ENCODE assay signal across 1 cellular context in the genomic region with DNA sequence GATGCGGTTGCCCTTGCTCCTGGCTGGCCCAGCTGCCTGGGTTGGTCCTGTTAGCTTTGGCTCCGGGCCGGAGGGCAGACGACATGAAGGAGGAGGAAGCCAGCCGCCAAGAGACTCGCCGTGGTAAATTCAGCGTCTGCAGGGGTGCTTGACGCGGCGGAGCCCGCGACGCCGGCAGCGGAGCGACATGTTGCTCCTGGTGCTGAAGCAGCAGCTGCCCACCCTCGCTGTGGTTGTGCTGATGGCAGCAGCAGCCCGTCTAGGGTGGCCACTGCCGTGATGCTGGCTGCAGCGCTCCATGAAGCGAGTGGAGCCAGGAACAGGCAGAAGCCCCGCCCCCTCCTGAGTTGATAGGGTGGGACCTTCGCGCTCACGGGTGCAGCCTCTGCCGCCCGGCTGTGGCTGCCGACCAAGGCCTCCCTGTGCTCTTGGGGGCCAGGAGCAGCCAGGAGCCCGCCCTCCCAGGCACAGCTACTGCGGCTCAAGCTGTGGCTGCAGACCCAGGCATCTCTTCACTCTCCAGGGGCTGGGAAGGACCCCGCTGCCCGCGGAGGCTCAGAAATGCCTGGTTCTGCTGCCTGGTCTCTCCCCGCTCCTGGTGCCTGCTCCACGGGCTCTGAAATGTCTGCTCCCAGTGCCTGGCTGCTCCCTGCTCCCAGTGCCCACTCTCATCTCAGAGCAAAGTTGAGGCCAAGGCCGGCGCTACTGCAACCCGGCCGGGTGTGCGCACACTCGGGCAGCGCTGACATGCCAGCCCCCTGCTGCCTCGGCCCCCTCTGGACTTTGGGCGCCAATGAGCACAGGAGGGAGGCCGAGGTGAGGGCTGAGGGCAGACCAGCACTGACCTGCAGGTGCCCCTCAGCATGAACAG.
TF ChIP-seq lines count a peak whose summit lies in the region.

No MANE protein-coding gene starts in this region.

TF ChIP-seq in WTC11, 78 proteins besides CTCF, POLR2A, EP300 and RAD21 (continued from another document and continues in another):
- TF ChIP-seq SMAD4 (CRISPR knock-in tag; IDR thresholded peaks at IDR 0.05), result no peak
- TF ChIP-seq, protein P1, sequence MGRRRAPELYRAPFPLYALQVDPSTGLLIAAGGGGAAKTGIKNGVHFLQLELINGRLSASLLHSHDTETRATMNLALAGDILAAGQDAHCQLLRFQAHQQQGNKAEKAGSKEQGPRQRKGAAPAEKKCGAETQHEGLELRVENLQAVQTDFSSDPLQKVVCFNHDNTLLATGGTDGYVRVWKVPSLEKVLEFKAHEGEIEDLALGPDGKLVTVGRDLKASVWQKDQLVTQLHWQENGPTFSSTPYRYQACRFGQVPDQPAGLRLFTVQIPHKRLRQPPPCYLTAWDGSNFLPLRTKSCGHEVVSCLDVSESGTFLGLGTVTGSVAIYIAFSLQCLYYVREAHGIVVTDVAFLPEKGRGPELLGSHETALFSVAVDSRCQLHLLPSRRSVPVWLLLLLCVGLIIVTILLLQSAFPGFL (CRISPR knock-in tag; IDR thresholded peaks at IDR 0.05; ENCODE audit: borderline replicate concordance), result no peak
- TF ChIP-seq ZBTB21 (CRISPR knock-in tag; IDR thresholded peaks at IDR 0.05; ENCODE audit: borderline replicate concordance), result no peak
- TF ChIP-seq, protein P2, sequence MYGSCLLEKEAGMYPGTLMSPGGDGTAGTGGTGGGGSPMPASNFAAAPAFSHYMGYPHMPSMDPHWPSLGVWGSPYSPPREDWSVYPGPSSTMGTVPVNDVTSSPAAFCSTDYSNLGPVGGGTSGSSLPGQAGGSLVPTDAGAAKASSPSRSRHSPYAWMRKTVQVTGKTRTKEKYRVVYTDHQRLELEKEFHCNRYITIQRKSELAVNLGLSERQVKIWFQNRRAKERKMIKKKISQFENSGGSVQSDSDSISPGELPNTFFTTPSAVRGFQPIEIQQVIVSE (CRISPR knock-in tag; IDR thresholded peaks at IDR 0.05; ENCODE audit: borderline replicate concordance), result no peak
- TF ChIP-seq ZNF263 (CRISPR knock-in tag; IDR thresholded peaks at IDR 0.05; ENCODE audit: low read depth), result no peak
- TF ChIP-seq USF1 (CRISPR knock-in tag; IDR thresholded peaks at IDR 0.05), result no peak
- TF ChIP-seq MYBL2 (CRISPR knock-in tag; IDR thresholded peaks at IDR 0.05), result 0 out of 2 replicates have a peak, but pooled peaks have one; percentile 65
- TF ChIP-seq ATF1 (CRISPR knock-in tag; IDR thresholded peaks at IDR 0.05), result no peak
- TF ChIP-seq SP1 (CRISPR knock-in tag; conservative IDR thresholded peaks at IDR 0.05), result peak; percentile 65; the same call in 1 of the 2 replicates
- no peak for TF ChIP-seq ZNF532 (CRISPR knock-in tag; IDR thresholded peaks at IDR 0.05; ENCODE audit: borderline replicate concordance)
- TF ChIP-seq ZNF396 (CRISPR knock-in tag; IDR thresholded peaks at IDR 0.05; ENCODE audit: borderline replicate concordance), result no peak
- TF ChIP-seq ZNF317 (CRISPR knock-in tag; IDR thresholded peaks at IDR 0.05; ENCODE audit: borderline replicate concordance, low read depth), result no peak
- TF ChIP-seq MXD4 (CRISPR knock-in tag; IDR thresholded peaks at IDR 0.05; ENCODE audit: borderline replicate concordance), result no peak
- no peak for TF ChIP-seq PRDM15 (CRISPR knock-in tag; IDR thresholded peaks at IDR 0.05)
- TF ChIP-seq, protein P3, sequence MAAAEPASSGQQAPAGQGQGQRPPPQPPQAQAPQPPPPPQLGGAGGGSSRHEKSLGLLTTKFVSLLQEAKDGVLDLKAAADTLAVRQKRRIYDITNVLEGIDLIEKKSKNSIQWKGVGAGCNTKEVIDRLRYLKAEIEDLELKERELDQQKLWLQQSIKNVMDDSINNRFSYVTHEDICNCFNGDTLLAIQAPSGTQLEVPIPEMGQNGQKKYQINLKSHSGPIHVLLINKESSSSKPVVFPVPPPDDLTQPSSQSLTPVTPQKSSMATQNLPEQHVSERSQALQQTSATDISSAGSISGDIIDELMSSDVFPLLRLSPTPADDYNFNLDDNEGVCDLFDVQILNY (CRISPR knock-in tag; IDR thresholded peaks at IDR 0.05), result peak; percentile 69
- TF ChIP-seq, protein P4, sequence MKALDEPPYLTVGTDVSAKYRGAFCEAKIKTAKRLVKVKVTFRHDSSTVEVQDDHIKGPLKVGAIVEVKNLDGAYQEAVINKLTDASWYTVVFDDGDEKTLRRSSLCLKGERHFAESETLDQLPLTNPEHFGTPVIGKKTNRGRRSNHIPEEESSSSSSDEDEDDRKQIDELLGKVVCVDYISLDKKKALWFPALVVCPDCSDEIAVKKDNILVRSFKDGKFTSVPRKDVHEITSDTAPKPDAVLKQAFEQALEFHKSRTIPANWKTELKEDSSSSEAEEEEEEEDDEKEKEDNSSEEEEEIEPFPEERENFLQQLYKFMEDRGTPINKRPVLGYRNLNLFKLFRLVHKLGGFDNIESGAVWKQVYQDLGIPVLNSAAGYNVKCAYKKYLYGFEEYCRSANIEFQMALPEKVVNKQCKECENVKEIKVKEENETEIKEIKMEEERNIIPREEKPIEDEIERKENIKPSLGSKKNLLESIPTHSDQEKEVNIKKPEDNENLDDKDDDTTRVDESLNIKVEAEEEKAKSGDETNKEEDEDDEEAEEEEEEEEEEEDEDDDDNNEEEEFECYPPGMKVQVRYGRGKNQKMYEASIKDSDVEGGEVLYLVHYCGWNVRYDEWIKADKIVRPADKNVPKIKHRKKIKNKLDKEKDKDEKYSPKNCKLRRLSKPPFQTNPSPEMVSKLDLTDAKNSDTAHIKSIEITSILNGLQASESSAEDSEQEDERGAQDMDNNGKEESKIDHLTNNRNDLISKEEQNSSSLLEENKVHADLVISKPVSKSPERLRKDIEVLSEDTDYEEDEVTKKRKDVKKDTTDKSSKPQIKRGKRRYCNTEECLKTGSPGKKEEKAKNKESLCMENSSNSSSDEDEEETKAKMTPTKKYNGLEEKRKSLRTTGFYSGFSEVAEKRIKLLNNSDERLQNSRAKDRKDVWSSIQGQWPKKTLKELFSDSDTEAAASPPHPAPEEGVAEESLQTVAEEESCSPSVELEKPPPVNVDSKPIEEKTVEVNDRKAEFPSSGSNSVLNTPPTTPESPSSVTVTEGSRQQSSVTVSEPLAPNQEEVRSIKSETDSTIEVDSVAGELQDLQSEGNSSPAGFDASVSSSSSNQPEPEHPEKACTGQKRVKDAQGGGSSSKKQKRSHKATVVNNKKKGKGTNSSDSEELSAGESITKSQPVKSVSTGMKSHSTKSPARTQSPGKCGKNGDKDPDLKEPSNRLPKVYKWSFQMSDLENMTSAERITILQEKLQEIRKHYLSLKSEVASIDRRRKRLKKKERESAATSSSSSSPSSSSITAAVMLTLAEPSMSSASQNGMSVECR (CRISPR knock-in tag; IDR thresholded peaks at IDR 0.05; ENCODE audit: borderline replicate concordance), result 0 out of 2 replicates have a peak, but pooled peaks have one; percentile 66
- peak; percentile 91 for TF ChIP-seq HMGXB4 (CRISPR knock-in tag; IDR thresholded peaks at IDR 0.05)
- TF ChIP-seq, protein P5, sequence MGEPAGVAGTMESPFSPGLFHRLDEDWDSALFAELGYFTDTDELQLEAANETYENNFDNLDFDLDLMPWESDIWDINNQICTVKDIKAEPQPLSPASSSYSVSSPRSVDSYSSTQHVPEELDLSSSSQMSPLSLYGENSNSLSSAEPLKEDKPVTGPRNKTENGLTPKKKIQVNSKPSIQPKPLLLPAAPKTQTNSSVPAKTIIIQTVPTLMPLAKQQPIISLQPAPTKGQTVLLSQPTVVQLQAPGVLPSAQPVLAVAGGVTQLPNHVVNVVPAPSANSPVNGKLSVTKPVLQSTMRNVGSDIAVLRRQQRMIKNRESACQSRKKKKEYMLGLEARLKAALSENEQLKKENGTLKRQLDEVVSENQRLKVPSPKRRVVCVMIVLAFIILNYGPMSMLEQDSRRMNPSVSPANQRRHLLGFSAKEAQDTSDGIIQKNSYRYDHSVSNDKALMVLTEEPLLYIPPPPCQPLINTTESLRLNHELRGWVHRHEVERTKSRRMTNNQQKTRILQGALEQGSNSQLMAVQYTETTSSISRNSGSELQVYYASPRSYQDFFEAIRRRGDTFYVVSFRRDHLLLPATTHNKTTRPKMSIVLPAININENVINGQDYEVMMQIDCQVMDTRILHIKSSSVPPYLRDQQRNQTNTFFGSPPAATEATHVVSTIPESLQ (CRISPR knock-in tag; IDR thresholded peaks at IDR 0.05), result no peak
- TF ChIP-seq SMAD3 (CRISPR knock-in tag; IDR thresholded peaks at IDR 0.05; ENCODE audit: borderline replicate concordance), result no peak
- no peak for TF ChIP-seq NR1H2 (CRISPR knock-in tag; IDR thresholded peaks at IDR 0.05)
- TF ChIP-seq MAX (CRISPR knock-in tag; IDR thresholded peaks at IDR 0.05), result peak; percentile 29; the same call in 1 of the 2 replicates
